11 cellular contexts compared by ENCODE assay signal in the genomic region with DNA sequence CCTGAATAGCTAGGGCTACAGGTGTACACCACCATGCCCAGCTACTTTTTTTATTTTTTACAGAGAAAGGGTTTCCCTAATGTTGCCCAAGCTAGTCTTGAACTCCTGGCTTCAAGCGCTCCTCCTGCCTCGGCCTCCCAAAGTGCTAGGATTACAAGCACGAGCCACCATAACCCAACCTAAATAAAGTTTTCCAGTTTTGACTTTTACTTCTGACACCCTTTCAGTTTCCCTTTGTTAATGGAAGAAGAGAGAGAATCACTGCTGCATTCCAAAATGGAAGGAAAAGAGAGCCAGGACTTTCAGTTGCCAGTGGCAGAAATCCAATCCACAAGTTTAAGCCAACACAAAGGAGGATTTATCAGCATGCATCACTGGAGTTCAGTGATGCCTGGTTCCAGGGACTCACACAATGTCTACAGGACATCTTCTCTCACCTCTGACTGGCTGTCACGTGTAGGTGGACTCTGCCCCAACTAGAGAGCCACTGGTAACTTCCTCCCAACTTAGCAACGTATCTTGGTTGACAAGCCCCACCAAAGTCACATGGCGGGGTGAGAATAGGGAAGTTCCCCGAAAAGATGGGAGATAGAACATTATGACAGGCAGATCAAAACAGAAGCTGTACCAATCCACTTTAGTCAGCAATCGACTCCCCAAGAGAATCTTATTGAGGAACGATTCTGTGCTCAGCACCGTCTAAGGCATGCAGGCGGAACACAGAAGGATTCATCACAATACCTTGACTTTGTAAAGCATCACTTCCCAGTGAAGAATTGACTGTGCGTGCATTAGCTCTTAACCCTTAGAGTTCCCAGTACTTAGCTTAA. TPM values are rescaled to one million over a fixed set of nuclear protein-coding genes. Genes with fewer than 3 reads are reported as not detected.
DNase-seq lines count a peak whose midpoint lies in the region; ATAC-seq, FAIRE-seq and TF ChIP-seq lines count a peak whose summit lies in the region.
"Had no signal": no experiment of that assay in that cellular context is flagged by ENCODE, and none has a peak within 500 bp of the region (broad histone marks: within the 10 kb centered on the region; RNA-seq: fewer than 3 reads in every experiment).

No MANE protein-coding gene starts in this region.

- WGBS in stomach, 5 donors, result 55 to 77% (median 70%) methylated on average over 12 of the region's 12 CpGs

- no peak overlapping the region for H3K4me3 ChIP-seq in stomach
- H3K4me3 ChIP-seq: GM23338, psoas muscle had no signal

- ATAC-seq in GM19351 (IDR thresholded peaks at IDR 0.05; ENCODE audit: unreplicated experiment) (peak; percentile 35), left cardiac atrium (peak; percentile 29 to 48)
- ATAC-seq: GM23338 had no signal

- no TSS peak for BruUV-seq in Calu3 (replicated peaks; lab: Mats Ljungman, UMichigan)

- H3K36me3 ChIP-seq in stomach, result no peaks in the 10 kb centered on the region

- TF ChIP-seq CTCF in stomach (IDR thresholded peaks at IDR 0.05) (no peak), Calu3 (IDR thresholded peaks at IDR 0.05; ENCODE audit: unreplicated experiment) (no peak)

- TF ChIP-seq EP300 in stomach (IDR thresholded peaks at IDR 0.05), result no peak

- DNase-seq in NOMO-1 treated with dmso at 0.1 percent for 144 hours (lab: John Stamatoyannopoulos, UW; ENCODE audit: unreplicated experiment) (peak; percentile 94), left cardiac atrium (no peak), stomach (peak; percentile 27), NCI-H2081 (lab: John Stamatoyannopoulos, UW) (no peak), frontal cortex (ENCODE audit: low spot score in 2 of 2) (no peak), foreskin melanocyte (no peak), Calu3 (no peak)
- DNase-seq: activated CD4-positive, alpha-beta memory T cell treated with anti-CD3 and anti-CD28 coated beads, Interleukin-2, amount 10 ng/mL, durations not matched to agents 7 days and 5 days; psoas muscle had no signal

- peak overlapping the region in 3 of 5 donors; percentile 11 to 60 (median 59) for H3K27ac ChIP-seq in stomach
- H3K27ac ChIP-seq: psoas muscle had no signal

- H3K36me3 Mint-ChIP-seq in Calu3 (ENCODE audit: insufficient read depth, unreplicated experiment), result no peaks in the 10 kb centered on the region

- no peak overlapping the region for H3K4me3 Mint-ChIP-seq in Calu3 (ENCODE audit: low read depth, unreplicated experiment)
- H3K4me3 Mint-ChIP-seq: activated CD4-positive, alpha-beta memory T cell treated with anti-CD3 and anti-CD28 coated beads, Interleukin-2, amount 10 ng/mL, durations not matched to agents 7 days and 5 days; GM23338 had no signal

- H3K4me1 Mint-ChIP-seq in Calu3 (ENCODE audit: low read depth, unreplicated experiment), result peaks cover 9% of the 10 kb centered on the region
- H3K4me1 Mint-ChIP-seq: GM23338 had no signal

- no peaks in the 10 kb centered on the region for H3K9me3 ChIP-seq in stomach
- H3K9me3 ChIP-seq: psoas muscle had no signal

- CTCF ChIA-PET in Calu3 (lab: Charles Lee), result no interaction called here

- H3K27me3 Mint-ChIP-seq in Calu3 (ENCODE audit: unreplicated experiment), result no peaks in the 10 kb centered on the region

- no peak for FAIRE-seq in frontal cortex (lab: Jason Lieb, UNC)

- H3K27me3 ChIP-seq in stomach, result no peaks in the 10 kb centered on the region

- H3K4me1 ChIP-seq in stomach, result peaks cover 0 to 27% (median 3%) of the 10 kb centered on the region in 4 donors
- H3K4me1 ChIP-seq: psoas muscle had no signal

- intact Hi-C loops in left cardiac atrium (cut with DNase I), result no loop called here
- intact Hi-C loops in stomach (cut with DNase I; ENCODE audit: low total_unique reads), result no loop called here
- intact Hi-C loops in Calu3 (cut with micrococcal nuclease; ENCODE audit: unreplicated experiment), result no loop called here

- H3K9me3 Mint-ChIP-seq in Calu3 (ENCODE audit: low read depth, unreplicated experiment), result no peaks in the 10 kb centered on the region
- H3K9me3 Mint-ChIP-seq: GM23338 had no signal

- H3K27ac Mint-ChIP-seq in Calu3 (ENCODE audit: unreplicated experiment), result no peak overlapping the region
- H3K27ac Mint-ChIP-seq: activated CD4-positive, alpha-beta memory T cell treated with anti-CD3 and anti-CD28 coated beads, Interleukin-2, amount 10 ng/mL, durations not matched to agents 7 days and 5 days; GM23338 had no signal

- TF ChIP-seq POLR2A in stomach (IDR thresholded peaks at IDR 0.05), result no peak

RNA-seq across cellular contexts. Expression of gene GAS7, which starts 46.5 kb away (rescaled TPM):
- total RNA-seq in left cardiac atrium (100 to 1,000 TPM; 115 to 119 TPM), stomach (100 to 1,000 TPM in 1 of 5 donors, 10 to 100 TPM in 4; 24.5 to 185 (median 42.9) TPM), frontal cortex (67.7 TPM), Calu3 (2022) (0.42 and 0.59 TPM in 2 replicates)
- polyA plus RNA-seq in stomach, result 10 to 100 TPM in 1 of 3 donors, 1 to 10 TPM in 2; 4.1 to 21.2 (median 9.0) TPM

Comparison
In these comparisons a context has a peak if more than half of its experiments do, and no peak if none do; other contexts are left out.
1. DNase-seq: peak in NOMO-1 treated with dmso at 0.1 percent for 144 hours (single experiment) and stomach (single experiment); none in left cardiac atrium (single experiment), NCI-H2081 (0 of 2), frontal cortex (0 of 2), foreskin melanocyte (single experiment) and Calu3 (single experiment).
2. RNA of gene GAS7, which starts 46.5 kb away (total RNA-seq): 115 to 119 TPM in left cardiac atrium, 67.7 TPM in frontal cortex (single experiment) and 24.5 to 185 TPM in stomach; 0.42 to 0.59 TPM in Calu3; every median in the first group is over 10 times any median in the second.